In genomic region chr11:62680825-62681240, GRCh38 we compare ENCODE assay signal across 8 cellular contexts. TPM values are rescaled to one million over a fixed set of nuclear protein-coding genes. Genes with fewer than 3 reads are reported as not detected.
DNase-seq lines count a peak whose midpoint lies in the region; ATAC-seq and TF ChIP-seq lines count a peak whose summit lies in the region.

No MANE protein-coding gene starts in this region.

- intact Hi-C loops in dendritic cell treated with granulocyte-macrophage colony-stimulating factor and Interleukin-4, amounts not matched to agents 40 ng/mL and 50 ng/mL, for 4 days (cut with micrococcal nuclease) = loop anchor here (1.0 kb wide), 1 partner anchor 13 kb away; no protein-coding TSS in a partner anchor

- no peak for TF ChIP-seq POLR2A in NB4 (IDR thresholded peaks at IDR 0.05; ENCODE audit: extremely low read depth, insufficient read length)

- H3K9me3 Mint-ChIP-seq in T-cell = no peaks in the 10 kb centered on the region
- H3K9me3 Mint-ChIP-seq in dendritic cell treated with granulocyte-macrophage colony-stimulating factor and Interleukin-4, amounts not matched to agents 40 ng/mL and 50 ng/mL, for 4 days = no peaks in the 10 kb centered on the region
- no peaks in the 10 kb centered on the region for H3K9me3 Mint-ChIP-seq in mesothelial cell of epicardium

- H3K27ac Mint-ChIP-seq in T-cell (peak overlapping the region; percentile 75 to 77), mesothelial cell of epicardium (peak overlapping the region; percentile 67)
- H3K27ac Mint-ChIP-seq in dendritic cell treated with granulocyte-macrophage colony-stimulating factor and Interleukin-4, amounts not matched to agents 40 ng/mL and 50 ng/mL, for 4 days = peak overlapping the region; percentile 39

- peak overlapping the region; percentile 49 to 53 (median 49) for H3K4me3 Mint-ChIP-seq in T-cell
- peak overlapping the region; percentile 4 for H3K4me3 Mint-ChIP-seq in dendritic cell treated with granulocyte-macrophage colony-stimulating factor and Interleukin-4, amounts not matched to agents 40 ng/mL and 50 ng/mL, for 4 days
- H3K4me3 Mint-ChIP-seq in mesothelial cell of epicardium = peak overlapping the region; percentile 42

- no peak overlapping the region for H3K4me3 ChIP-seq in NB4 (ENCODE audit: low read depth, low read length)

- POLR2A ChIA-PET in T-cell (lab: Charles Lee) = interaction anchor here (0.6 to 1.7 kb wide), 5 partner anchors 9 to 112 kb away, joined by 3 to 21 read pairs (median 4); partner anchors contain the start of genes LBHD1 (in 2 of the 2), UQCC3 (in 2 of the 2), C11orf98 (in 1 of the 2) and CSKMT (in 1 of the 2)

- no peaks in the 10 kb centered on the region for H3K27me3 Mint-ChIP-seq in T-cell
- H3K27me3 Mint-ChIP-seq in dendritic cell treated with granulocyte-macrophage colony-stimulating factor and Interleukin-4, amounts not matched to agents 40 ng/mL and 50 ng/mL, for 4 days = no peaks in the 10 kb centered on the region
- no peaks in the 10 kb centered on the region for H3K27me3 Mint-ChIP-seq in mesothelial cell of epicardium (ENCODE audit: low read depth)

- H3K36me3 Mint-ChIP-seq in T-cell = peaks cover 20% of the 10 kb centered on the region
- peaks cover 32% of the 10 kb centered on the region for H3K36me3 Mint-ChIP-seq in dendritic cell treated with granulocyte-macrophage colony-stimulating factor and Interleukin-4, amounts not matched to agents 40 ng/mL and 50 ng/mL, for 4 days (ENCODE audit: low read depth)
- H3K36me3 Mint-ChIP-seq in mesothelial cell of epicardium = peaks cover 11% of the 10 kb centered on the region

- CTCF ChIA-PET in T-cell (lab: Charles Lee) = interaction anchor here (0.6 to 2.2 kb wide), 11 partner anchors 13 to 881 kb away, joined by 3 to 8 read pairs (median 3); partner anchors contain the start of genes C11orf98 (in 1 of the 2), CSKMT (in 1 of the 2), HNRNPUL2 (in 1 of the 2) and TUT1 (in 1 of the 2)

- H3K4me1 Mint-ChIP-seq in T-cell (peaks cover 34 to 36% (median 36%) of the 10 kb centered on the region in 3 donors), mesothelial cell of epicardium (peaks cover 26% of the 10 kb centered on the region)
- peaks cover 38% of the 10 kb centered on the region for H3K4me1 Mint-ChIP-seq in dendritic cell treated with granulocyte-macrophage colony-stimulating factor and Interleukin-4, amounts not matched to agents 40 ng/mL and 50 ng/mL, for 4 days (ENCODE audit: low read depth)

- peak; percentile 56 for ATAC-seq in GM21619 (IDR thresholded peaks at IDR 0.05; ENCODE audit: unreplicated experiment)
- ATAC-seq in T-cell (replicated peaks in 1 of 4) = peak; percentile 74 to 81 (median 77)
- ATAC-seq in GM21381 (IDR thresholded peaks at IDR 0.05; ENCODE audit: unreplicated experiment) = no peak

- TF ChIP-seq CTCF in NB4 (IDR thresholded peaks at IDR 0.05; ENCODE audit: low read depth, low read length) (peak; percentile 49), mesothelial cell of epicardium (IDR thresholded peaks at IDR 0.05; ENCODE audit: unreplicated experiment) (peak; percentile 43)

- DNase-seq in DMS153 (lab: John Stamatoyannopoulos, UW) (peak; percentile 38), NB4 (ENCODE audit: low read depth) (peak; percentile 88), T-cell (peak in 22 of 34 experiments; percentile 11 to 42 (median 28)), mesothelial cell of epicardium (ENCODE audit: low spot score in 2 of 2, unreplicated experiment in 2 of 2) (no peak)
- no peak for DNase-seq in stimulated activated CD8-positive, alpha-beta memory T cell treated with anti-CD3 and anti-CD28 coated beads, Interleukin-4, amount 100 ng/mL, for 48 hours

RNA-seq across cellular contexts. Expression of gene UBXN1, which starts 2.0 kb away (rescaled TPM):
- total RNA-seq in T-cell (100 to 1,000 TPM; 180 to 199 (median 196) TPM), mesothelial cell of epicardium (112 to 119 TPM (median 118 TPM) in 3 replicates)

RNA-seq across cellular contexts. Expression of gene LRRN4CL, which starts 8.5 kb away (rescaled TPM):
- total RNA-seq in T-cell = under 1 TPM in 4 of 5 donors, not detected in 1; 0.14 to 0.29 (median 0.19) TPM
- total RNA-seq in mesothelial cell of epicardium = 1.6 to 2.3 TPM (median 1.7 TPM) in 3 replicates

RNA-seq across cellular contexts. Expression of gene LBHD1, which starts 8.8 kb away (rescaled TPM):
- total RNA-seq in T-cell (10 to 100 TPM; 15.5 to 24.7 (median 20.7) TPM), mesothelial cell of epicardium (8.3 to 11.6 TPM (median 9.8 TPM) in 3 replicates)

RNA-seq across cellular contexts. Expression of gene UQCC3, which starts 9.4 kb away (rescaled TPM):
- total RNA-seq in T-cell (1 to 10 TPM; 2.7 to 9.3 (median 8.1) TPM), mesothelial cell of epicardium (7.3 to 8.4 TPM (median 8.0 TPM) in 3 replicates)

RNA-seq across cellular contexts. Expression of gene CSKMT, which starts 15.7 kb away (rescaled TPM):
- total RNA-seq in T-cell (10 to 100 TPM; 14.8 to 35.6 (median 27.4) TPM), mesothelial cell of epicardium (17.1 to 20.6 TPM (median 18.7 TPM) in 3 replicates)

Comparison
In these comparisons a context has a peak if more than half of its experiments do, and no peak if none do; other contexts are left out.
1. DNase-seq: peak in DMS153 (single experiment), NB4 (single experiment) and T-cell (22 of 34); none in mesothelial cell of epicardium (0 of 2) and stimulated activated CD8-positive, alpha-beta memory T cell treated with anti-CD3 and anti-CD28 coated beads, Interleukin-4, amount 100 ng/mL, for 48 hours (single experiment).
2. Peak in every context shown above with its lines, with median percentiles within 50 percentile points of each other: H3K27ac Mint-ChIP-seq and H3K4me3 Mint-ChIP-seq.